In the genomic region with DNA sequence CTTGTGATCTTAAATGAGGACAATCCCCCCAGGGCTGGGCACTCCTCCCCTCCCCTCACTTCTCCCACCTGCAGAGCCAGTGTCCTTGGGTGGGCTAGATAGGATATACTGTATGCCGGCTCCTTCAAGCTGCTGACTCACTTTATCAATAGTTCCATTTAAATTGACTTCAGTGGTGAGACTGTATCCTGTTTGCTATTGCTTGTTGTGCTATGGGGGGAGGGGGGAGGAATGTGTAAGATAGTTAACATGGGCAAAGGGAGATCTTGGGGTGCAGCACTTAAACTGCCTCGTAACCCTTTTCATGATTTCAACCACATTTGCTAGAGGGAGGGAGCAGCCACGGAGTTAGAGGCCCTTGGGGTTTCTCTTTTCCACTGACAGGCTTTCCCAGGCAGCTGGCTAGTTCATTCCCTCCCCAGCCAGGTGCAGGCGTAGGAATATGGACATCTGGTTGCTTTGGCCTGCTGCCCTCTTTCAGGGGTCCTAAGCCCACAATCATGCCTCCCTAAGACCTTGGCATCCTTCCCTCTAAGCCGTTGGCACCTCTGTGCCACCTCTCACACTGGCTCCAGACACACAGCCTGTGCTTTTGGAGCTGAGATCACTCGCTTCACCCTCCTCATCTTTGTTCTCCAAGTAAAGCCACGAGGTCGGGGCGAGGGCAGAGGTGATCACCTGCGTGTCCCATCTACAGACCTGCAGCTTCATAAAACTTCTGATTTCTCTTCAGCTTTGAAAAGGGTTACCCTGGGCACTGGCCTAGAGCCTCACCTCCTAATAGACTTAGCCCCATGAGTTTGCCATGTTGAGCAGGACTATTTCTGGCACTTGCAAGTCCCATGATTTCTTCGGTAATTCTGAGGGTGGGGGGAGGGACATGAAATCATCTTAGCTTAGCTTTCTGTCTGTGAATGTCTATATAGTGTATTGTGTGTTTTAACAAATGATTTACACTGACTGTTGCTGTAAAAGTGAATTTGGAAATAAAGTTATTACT, we compare ENCODE assay signal across 12 cellular contexts. TPM values are rescaled to one million over a fixed set of nuclear protein-coding genes. Genes with fewer than 3 reads are reported as not detected.
DNase-seq lines count a peak whose midpoint lies in the region; ATAC-seq and TF ChIP-seq lines count a peak whose summit lies in the region.
"Had no signal": no experiment of that assay in that cellular context is flagged by ENCODE, and none has a peak within 500 bp of the region (broad histone marks: within the 10 kb centered on the region; RNA-seq: fewer than 3 reads in every experiment).

No MANE protein-coding gene starts in this region.

- no peak overlapping the region for H3K9ac ChIP-seq in PC-3 (ENCODE audit: low read length)

- TF ChIP-seq EP300 in esophagus muscularis mucosa (IDR thresholded peaks at IDR 0.05): no peak

- no peak for DNase-seq in activated naive CD4-positive, alpha-beta T cell treated with anti-CD3 and anti-CD28 coated beads, Interleukin-2, amount 50 U/mL, for 16 hours
- DNase-seq in PC-3 (no peak), esophagus muscularis mucosa (ENCODE audit: extremely low spot score) (no peak), MG63 (no peak)
- DNase-seq in stimulated activated effector memory CD8-positive, alpha-beta T cell treated with anti-CD3 and anti-CD28 coated beads, Interleukin-12 subunit alpha, Interleukin-12 subunit beta, amount 100 ng/mL, for 72 hours (ENCODE audit: low spot score in 2 of 2): no peak
- DNase-seq: IMR-90; NCI-H2227 treated with DMSO at 0.1 percent for 48 hours; stimulated activated naive CD8-positive, alpha-beta T cell treated with anti-CD3 and anti-CD28 coated beads, Interleukin-15, Interleukin-2, amounts not matched to agents 100 U/mL and 50 U/mL, for 24 hours had no signal

- H3K27me3 ChIP-seq in PC-3 (ENCODE audit: low read length) (no peaks in the 10 kb centered on the region), esophagus muscularis mucosa (no peaks in the 10 kb centered on the region), MG63 (no peaks in the 10 kb centered on the region)

- ATAC-seq in PC-3: no peak
- no peak for ATAC-seq in stimulated activated effector memory CD8-positive, alpha-beta T cell treated with anti-CD3 and anti-CD28 coated beads, Interleukin-12 subunit alpha, Interleukin-12 subunit beta, amount 100 ng/mL, for 72 hours
- no peak for ATAC-seq in HG03196 (IDR thresholded peaks at IDR 0.05; ENCODE audit: unreplicated experiment)
- no peak for ATAC-seq in GM19395 (IDR thresholded peaks at IDR 0.05; ENCODE audit: unreplicated experiment)
- ATAC-seq: stimulated activated naive CD8-positive, alpha-beta T cell treated with anti-CD3 and anti-CD28 coated beads, Interleukin-15, Interleukin-2, amounts not matched to agents 100 U/mL and 50 U/mL, for 24 hours had no signal

- no peaks in the 10 kb centered on the region for H4K20me1 ChIP-seq in PC-3 (ENCODE audit: low read length)

- intact Hi-C loops in PC-3 (cut with micrococcal nuclease): no loop called here
- intact Hi-C loops in esophagus muscularis mucosa (cut with DNase I): no loop called here

- CTCF ChIA-PET in PC-3 (lab: Charles Lee): no interaction called here

- no peak overlapping the region for H2AFZ ChIP-seq in PC-3 (ENCODE audit: low read length)

- H3K4me1 ChIP-seq in PC-3 (ENCODE audit: insufficient read depth, low read length) (no peaks in the 10 kb centered on the region), esophagus muscularis mucosa (peaks cover 8 to 20% (median 13%) of the 10 kb centered on the region in 4 donors)

- no peak for TF ChIP-seq CTCF in PC-3 (conservative IDR thresholded peaks at IDR 0.05; ENCODE audit: low read depth, low read length)
- TF ChIP-seq CTCF in esophagus muscularis mucosa (IDR thresholded peaks at IDR 0.05): no peak

- no peaks in the 10 kb centered on the region for H3K9me3 Mint-ChIP-seq in activated naive CD4-positive, alpha-beta T cell treated with anti-CD3 and anti-CD28 coated beads, Interleukin-2, amount 50 U/mL, for 24 hours
- no peaks in the 10 kb centered on the region for H3K9me3 Mint-ChIP-seq in stimulated activated effector memory CD8-positive, alpha-beta T cell treated with anti-CD3 and anti-CD28 coated beads, Interleukin-12 subunit alpha, Interleukin-12 subunit beta, amount 100 ng/mL, for 72 hours

- H3K36me3 Mint-ChIP-seq in activated naive CD4-positive, alpha-beta T cell treated with anti-CD3 and anti-CD28 coated beads, Interleukin-2, amount 50 U/mL, for 24 hours: peaks cover 9% of the 10 kb centered on the region
- H3K36me3 Mint-ChIP-seq in stimulated activated effector memory CD8-positive, alpha-beta T cell treated with anti-CD3 and anti-CD28 coated beads, Interleukin-12 subunit alpha, Interleukin-12 subunit beta, amount 100 ng/mL, for 72 hours: peaks cover 87% of the 10 kb centered on the region

- no peaks in the 10 kb centered on the region for H3F3A ChIP-seq in PC-3 (ENCODE audit: low read length, unreplicated experiment)

- H3K4me3 ChIP-seq in PC-3 (ENCODE audit: low read length): no peak overlapping the region
- no peak overlapping the region for H3K4me3 ChIP-seq in esophagus muscularis mucosa
- no peak overlapping the region for H3K4me3 ChIP-seq in MG63

- no peak overlapping the region for H3K4me2 ChIP-seq in PC-3 (ENCODE audit: low read length)

- H3K36me3 ChIP-seq in PC-3 (ENCODE audit: low read depth, low read length): peaks cover 34% of the 10 kb centered on the region
- peaks cover 20 to 86% (median 47%) of the 10 kb centered on the region in 4 donors for H3K36me3 ChIP-seq in esophagus muscularis mucosa
- H3K36me3 ChIP-seq in MG63: peaks cover 54% of the 10 kb centered on the region

- H3K4me1 Mint-ChIP-seq in activated naive CD4-positive, alpha-beta T cell treated with anti-CD3 and anti-CD28 coated beads, Interleukin-2, amount 50 U/mL, for 24 hours: peaks cover 20% of the 10 kb centered on the region
- H3K4me1 Mint-ChIP-seq in stimulated activated effector memory CD8-positive, alpha-beta T cell treated with anti-CD3 and anti-CD28 coated beads, Interleukin-12 subunit alpha, Interleukin-12 subunit beta, amount 100 ng/mL, for 72 hours: peaks cover 37% of the 10 kb centered on the region

- H3K79me2 ChIP-seq in PC-3 (ENCODE audit: low read length): no peaks in the 10 kb centered on the region

- H3K4me3 Mint-ChIP-seq in activated naive CD4-positive, alpha-beta T cell treated with anti-CD3 and anti-CD28 coated beads, Interleukin-2, amount 50 U/mL, for 24 hours: no peak overlapping the region
- no peak overlapping the region for H3K4me3 Mint-ChIP-seq in stimulated activated effector memory CD8-positive, alpha-beta T cell treated with anti-CD3 and anti-CD28 coated beads, Interleukin-12 subunit alpha, Interleukin-12 subunit beta, amount 100 ng/mL, for 72 hours

- BruUV-seq in PC-3 (replicated peaks; lab: Mats Ljungman, UMichigan): TSS peak; percentile 2

- no peak for TF ChIP-seq POLR2A in esophagus muscularis mucosa (IDR thresholded peaks at IDR 0.05; ENCODE audit: low read depth)

- no peaks in the 10 kb centered on the region for H3K27me3 Mint-ChIP-seq in activated naive CD4-positive, alpha-beta T cell treated with anti-CD3 and anti-CD28 coated beads, Interleukin-2, amount 50 U/mL, for 24 hours

- POLR2A ChIA-PET in PC-3 (lab: Charles Lee; ENCODE audit: unreplicated experiment): no interaction called here

- peak overlapping the region; percentile 70 for H3K27ac Mint-ChIP-seq in activated naive CD4-positive, alpha-beta T cell treated with anti-CD3 and anti-CD28 coated beads, Interleukin-2, amount 50 U/mL, for 24 hours
- H3K27ac Mint-ChIP-seq in stimulated activated effector memory CD8-positive, alpha-beta T cell treated with anti-CD3 and anti-CD28 coated beads, Interleukin-12 subunit alpha, Interleukin-12 subunit beta, amount 100 ng/mL, for 72 hours: peak overlapping the region; percentile 86

- no peaks in the 10 kb centered on the region for H3K9me2 ChIP-seq in PC-3 (replicated peaks; ENCODE audit: low read length)

- H3K27ac ChIP-seq in PC-3 (ENCODE audit: low read length): no peak overlapping the region
- H3K27ac ChIP-seq in esophagus muscularis mucosa (replicated peaks in 1 of 4): peak overlapping the region; percentile 1 to 28 (median 10)

- H3K9me3 ChIP-seq in PC-3 (ENCODE audit: low read length) (no peaks in the 10 kb centered on the region), esophagus muscularis mucosa (no peaks in the 10 kb centered on the region), MG63 (no peaks in the 10 kb centered on the region)

- 74% methylated on average over 10 of the region's 11 CpGs for WGBS in esophagus muscularis mucosa

RNA-seq across cellular contexts. Expression of gene STH, which starts 28.6 kb away (rescaled TPM):
- not detected in 2 replicates for total RNA-seq in PC-3 (2014; rRNA removed)
- total RNA-seq in esophagus muscularis mucosa: not detected
- not detected in 2 replicates for total RNA-seq in MG63 (2014; rRNA removed; shearing (Covaris generic); ENCODE audit: low replicate concordance)
- total RNA-seq: IMR-90, mononuclear cell had no signal
